8 cellular contexts compared by ENCODE assay signal in genomic region chr2:27051902-27052645, GRCh38.
DNase-seq lines count a peak whose midpoint lies in the region; ATAC-seq and TF ChIP-seq lines count a peak whose summit lies in the region.

No MANE protein-coding gene starts in this region.

- H3K9me2 ChIP-seq in SU-DHL-6 (replicated peaks; ENCODE audit: insufficient read depth, low read length), result no peaks in the 10 kb centered on the region

- peaks cover 10% of the 10 kb centered on the region for H3F3A ChIP-seq in SU-DHL-6 (ENCODE audit: insufficient read depth)

- no peak for TF ChIP-seq CTCF in SU-DHL-6 (IDR thresholded peaks at IDR 0.05; ENCODE audit: insufficient read depth, low read length, poor library complexity, severe bottlenecking)

- H2AFZ ChIP-seq in SU-DHL-6 (ENCODE audit: low read depth, low read length, severe bottlenecking), result peak overlapping the region; percentile 76

- H3K27ac ChIP-seq in SU-DHL-6 (ENCODE audit: low read depth, low read length), result no peak overlapping the region

- peak overlapping the region; percentile 84 for H3K4me2 ChIP-seq in SU-DHL-6 (ENCODE audit: low read depth, low read length, poor library complexity, severe bottlenecking)

- H3K27me3 ChIP-seq in SU-DHL-6 (ENCODE audit: low read length) (no peaks in the 10 kb centered on the region), endocrine pancreas (ENCODE audit: control insufficient read depth, insufficient read depth, low read length) (no peaks in the 10 kb centered on the region), mucosa of stomach (ENCODE audit: control insufficient read depth, insufficient read depth, low read length) (no peaks in the 10 kb centered on the region)

- H4K20me1 ChIP-seq in SU-DHL-6 (ENCODE audit: low read depth, low read length), result no peaks in the 10 kb centered on the region

- H3K4me3 ChIP-seq in SU-DHL-6 (ENCODE audit: insufficient read depth, low read length, poor library complexity, severe bottlenecking) (peak overlapping the region; percentile 76), endocrine pancreas (ENCODE audit: control insufficient read depth, insufficient read depth, low read length) (peak overlapping the region; percentile 65), mucosa of stomach (ENCODE audit: low read length) (peak overlapping the region; percentile 83)

- DNase-seq in activated T-cell treated with anti-CD3 and anti-CD28 coated beads for 4 hours (peak; percentile 37), ACHN (no peak), NCI-H1436 treated with DMSO at 0.1 percent for 48 hours (lab: John Stamatoyannopoulos, UW) (no peak)
- no peak for DNase-seq in activated T-cell treated with anti-CD3 and anti-CD28 coated beads, Interleukin-2, amount 50 U/mL, for 48 hours

- no peaks in the 10 kb centered on the region for H3K9me3 ChIP-seq in SU-DHL-6 (ENCODE audit: insufficient read depth, low read length)
- no peaks in the 10 kb centered on the region for H3K9me3 ChIP-seq in endocrine pancreas (ENCODE audit: control insufficient read depth, low read length)
- no peaks in the 10 kb centered on the region for H3K9me3 ChIP-seq in mucosa of stomach (ENCODE audit: control insufficient read depth, low read length)

- H3K79me2 ChIP-seq in SU-DHL-6 (ENCODE audit: insufficient read depth, low read length), result no peaks in the 10 kb centered on the region

- H3K9ac ChIP-seq in SU-DHL-6 (ENCODE audit: low read length) (peak overlapping the region; percentile 69), endocrine pancreas (ENCODE audit: control insufficient read depth, insufficient read depth, low read length) (peak overlapping the region; percentile 54), mucosa of stomach (ENCODE audit: low read length) (peak overlapping the region; percentile 83)

- no peak for ATAC-seq in HG03139 (IDR thresholded peaks at IDR 0.05; ENCODE audit: unreplicated experiment)

- H3K36me3 ChIP-seq in SU-DHL-6 (ENCODE audit: low read length), result no peaks in the 10 kb centered on the region
- no peaks in the 10 kb centered on the region for H3K36me3 ChIP-seq in endocrine pancreas (ENCODE audit: control insufficient read depth, insufficient read depth, low read length)
- peaks cover 9% of the 10 kb centered on the region for H3K36me3 ChIP-seq in mucosa of stomach (ENCODE audit: control insufficient read depth, insufficient read depth, low read length)

- H3K4me1 ChIP-seq in endocrine pancreas (ENCODE audit: control insufficient read depth, insufficient read depth, low read length) (no peaks in the 10 kb centered on the region), mucosa of stomach (ENCODE audit: control insufficient read depth, insufficient read depth, low read length) (peaks cover 13% of the 10 kb centered on the region)

- in situ Hi-C loops in ACHN (cut with HindIII; ENCODE audit: low pct_ligation_motif_present, low pct_unique_long_range_greater_than_20kb, low sequenced_read_pairs), result no loop called here
